ENCODE assay signal across 18 cellular contexts in the genomic region with DNA sequence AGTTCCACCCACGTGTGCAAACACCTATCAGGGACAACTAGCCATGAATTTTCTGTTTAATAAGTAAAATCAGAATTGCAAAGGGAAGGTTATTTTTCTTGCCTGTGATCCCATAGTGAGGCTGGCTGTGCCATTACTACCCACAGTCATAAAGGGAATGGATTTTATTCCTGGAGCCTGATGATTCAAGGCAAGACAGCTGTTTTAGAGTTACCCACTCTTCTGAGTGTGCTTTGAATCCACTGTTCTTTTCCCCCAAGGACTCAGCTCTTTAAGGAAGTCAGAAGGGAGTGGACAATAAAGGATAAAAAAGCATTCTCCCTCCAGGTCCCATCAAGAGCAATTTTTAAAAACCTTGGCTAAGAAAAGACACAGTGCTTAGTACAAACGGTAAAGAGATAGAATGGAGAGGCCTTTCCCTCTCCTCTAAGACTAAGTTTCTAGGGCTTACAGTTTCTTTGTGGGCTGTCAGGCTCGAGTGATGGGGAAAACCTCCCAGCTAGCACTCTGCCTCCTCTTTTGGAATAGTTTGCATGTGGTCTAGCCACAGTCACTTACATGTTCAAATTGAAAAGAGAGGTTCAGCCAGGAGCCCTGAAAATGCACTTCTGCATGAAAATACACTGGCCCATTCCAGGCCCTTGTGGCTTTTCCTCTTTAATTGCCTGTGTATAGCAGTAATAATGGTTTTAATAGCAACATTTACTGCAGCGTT. TPM values are rescaled to one million over a fixed set of nuclear protein-coding genes. Genes with fewer than 3 reads are reported as not detected.
DNase-seq lines count a peak whose midpoint lies in the region; ATAC-seq, FAIRE-seq and TF ChIP-seq lines count a peak whose summit lies in the region.
"Had no signal": no experiment of that assay in that cellular context is flagged by ENCODE, and none has a peak within 500 bp of the region (broad histone marks: within the 10 kb centered on the region; RNA-seq: fewer than 3 reads in every experiment).

No MANE protein-coding gene starts in this region.

- H3K4me1 ChIP-seq in MM.1S (ENCODE audit: low read length) (peaks cover 60% of the 10 kb centered on the region), hepatocyte (ENCODE audit: insufficient read depth) (peaks cover 13% of the 10 kb centered on the region)
- H3K4me1 ChIP-seq: HAP-1 had no signal

- no peaks in the 10 kb centered on the region for H3K27me3 ChIP-seq in MM.1S (replicated peaks; ENCODE audit: insufficient read depth, low read length)
- peaks cover 3% of the 10 kb centered on the region for H3K27me3 ChIP-seq in hepatocyte
- H3K27me3 ChIP-seq: body of pancreas, sigmoid colon had no signal

- no peak for DNase-seq in GM18507 (ENCODE audit: extremely low spot score, insufficient read length, low read depth)
- DNase-seq in MM.1S = peak; percentile 63
- no peak for DNase-seq in hepatocyte (ENCODE audit: low spot score)
- DNase-seq in NCI-H128 (lab: John Stamatoyannopoulos, UW; ENCODE audit: unreplicated experiment) = no peak
- no peak for DNase-seq in C1 segment of cervical spinal cord (lab: John Stamatoyannopoulos, UW)
- no peak for DNase-seq in EL
- DNase-seq: activated CD8-positive, alpha-beta T cell treated with anti-CD3 and anti-CD28 coated beads, Interleukin-2, amount 10 ng/mL, durations not matched to agents 7 days and 5 days; activated effector memory CD4-positive, alpha-beta T cell treated with anti-CD3 and anti-CD28 coated beads, Interleukin-2, amount 50 U/mL, for 16 hours; body of pancreas; MV-4-11; sigmoid colon; stimulated activated naive CD8-positive, alpha-beta T cell treated with anti-CD3 and anti-CD28 coated beads, Interleukin-15, Interleukin-2, amounts not matched to agents 100 U/mL and 50 U/mL, for 24 hours had no signal

- H2AFZ ChIP-seq in MM.1S (ENCODE audit: low read length) = no peak overlapping the region
- H2AFZ ChIP-seq in hepatocyte = no peak overlapping the region
- H2AFZ ChIP-seq: neural progenitor cell had no signal

- H3K4me2 ChIP-seq in MM.1S (ENCODE audit: low read depth, low read length) = peak overlapping the region; percentile 40
- H3K4me2 ChIP-seq in hepatocyte = no peak overlapping the region
- H3K4me2 ChIP-seq: neural progenitor cell had no signal

- no peak for TF ChIP-seq CTCF in MM.1S (IDR thresholded peaks at IDR 0.05; ENCODE audit: low read length)
- no peak for TF ChIP-seq CTCF in hepatocyte (IDR thresholded peaks at IDR 0.05; ENCODE audit: poor library complexity)

- H3K79me2 ChIP-seq in MM.1S (ENCODE audit: low read length) (peaks cover 72% of the 10 kb centered on the region), hepatocyte (peaks cover 29% of the 10 kb centered on the region)

- H3K9ac ChIP-seq in MM.1S (ENCODE audit: low read length) = peak overlapping the region; percentile 5; the same call in 1 of the 2 replicates
- H3K9ac ChIP-seq: neural progenitor cell had no signal

- H3K4me3 ChIP-seq in MM.1S (ENCODE audit: low read length) = 0 out of 2 replicates have a peak overlapping the region, but pooled peaks have one; percentile 1
- H3K4me3 ChIP-seq in hepatocyte = no peak overlapping the region
- H3K4me3 ChIP-seq: body of pancreas, HAP-1, lung, neural progenitor cell, sigmoid colon had no signal

- H3K36me3 ChIP-seq in MM.1S (replicated peaks; ENCODE audit: insufficient read depth, low read length) = no peaks in the 10 kb centered on the region
- no peaks in the 10 kb centered on the region for H3K36me3 ChIP-seq in hepatocyte (replicated peaks; ENCODE audit: insufficient read depth, low read depth)
- H3K36me3 ChIP-seq: HAP-1, neural progenitor cell, sigmoid colon had no signal

- H4K20me1 ChIP-seq in MM.1S (ENCODE audit: insufficient read depth, low read length) (peaks cover 17% of the 10 kb centered on the region; the same call in 1 of the 2 replicates), hepatocyte (ENCODE audit: insufficient read depth, poor library complexity, severe bottlenecking) (peaks cover 32% of the 10 kb centered on the region)

- peak; percentile 30 for ATAC-seq in GM19468 (IDR thresholded peaks at IDR 0.05; ENCODE audit: extremely low read depth, unreplicated experiment)
- ATAC-seq in HG02798 (IDR thresholded peaks at IDR 0.05; ENCODE audit: poor library complexity, unreplicated experiment) = peak; percentile 61
- ATAC-seq: activated CD8-positive, alpha-beta T cell treated with anti-CD3 and anti-CD28 coated beads, Interleukin-2, amount 10 ng/mL, durations not matched to agents 7 days and 5 days; body of pancreas; stimulated activated naive CD8-positive, alpha-beta T cell treated with anti-CD3 and anti-CD28 coated beads, Interleukin-15, Interleukin-2, amounts not matched to agents 100 U/mL and 50 U/mL, for 24 hours had no signal

- FAIRE-seq in GM18507 (lab: Jason Lieb, UNC) = peak; percentile 58
- FAIRE-seq: TTC549 had no signal

- H3K9me2 ChIP-seq in MM.1S (replicated peaks; ENCODE audit: insufficient read depth, low read length) (no peaks in the 10 kb centered on the region), hepatocyte (replicated peaks; ENCODE audit: insufficient read depth) (no peaks in the 10 kb centered on the region)

- WGBS in hepatocyte (ENCODE audit: low lambda C conversion rate, missing lambda C conversion rate) = 88% methylated on average over 4 of the region's 4 CpGs

- H3K27ac ChIP-seq in MM.1S (ENCODE audit: low read length) (peak overlapping the region; percentile 31; the same call in 1 of the 2 replicates), hepatocyte (no peak overlapping the region)
- H3K27ac ChIP-seq: body of pancreas, neural progenitor cell, sigmoid colon had no signal

- peaks cover 47% of the 10 kb centered on the region for H3F3A ChIP-seq in MM.1S (ENCODE audit: insufficient read depth, low read length)

- H3K9me3 ChIP-seq in MM.1S (replicated peaks; ENCODE audit: insufficient read depth, low read length) = no peaks in the 10 kb centered on the region
- no peaks in the 10 kb centered on the region for H3K9me3 ChIP-seq in hepatocyte (ENCODE audit: low read depth)
- H3K9me3 ChIP-seq: body of pancreas, HAP-1, sigmoid colon had no signal

RNA-seq across cellular contexts. Expression of a gene that starts 5.1 kb away (rescaled TPM):
- 15.1 TPM in 2 replicates for total RNA-seq in hepatocyte
- polyA plus RNA-seq in hepatocyte = 3.5 and 3.9 TPM in 2 replicates
